Comparison of ENCODE assay signal across 10 cellular contexts in the genomic region with DNA sequence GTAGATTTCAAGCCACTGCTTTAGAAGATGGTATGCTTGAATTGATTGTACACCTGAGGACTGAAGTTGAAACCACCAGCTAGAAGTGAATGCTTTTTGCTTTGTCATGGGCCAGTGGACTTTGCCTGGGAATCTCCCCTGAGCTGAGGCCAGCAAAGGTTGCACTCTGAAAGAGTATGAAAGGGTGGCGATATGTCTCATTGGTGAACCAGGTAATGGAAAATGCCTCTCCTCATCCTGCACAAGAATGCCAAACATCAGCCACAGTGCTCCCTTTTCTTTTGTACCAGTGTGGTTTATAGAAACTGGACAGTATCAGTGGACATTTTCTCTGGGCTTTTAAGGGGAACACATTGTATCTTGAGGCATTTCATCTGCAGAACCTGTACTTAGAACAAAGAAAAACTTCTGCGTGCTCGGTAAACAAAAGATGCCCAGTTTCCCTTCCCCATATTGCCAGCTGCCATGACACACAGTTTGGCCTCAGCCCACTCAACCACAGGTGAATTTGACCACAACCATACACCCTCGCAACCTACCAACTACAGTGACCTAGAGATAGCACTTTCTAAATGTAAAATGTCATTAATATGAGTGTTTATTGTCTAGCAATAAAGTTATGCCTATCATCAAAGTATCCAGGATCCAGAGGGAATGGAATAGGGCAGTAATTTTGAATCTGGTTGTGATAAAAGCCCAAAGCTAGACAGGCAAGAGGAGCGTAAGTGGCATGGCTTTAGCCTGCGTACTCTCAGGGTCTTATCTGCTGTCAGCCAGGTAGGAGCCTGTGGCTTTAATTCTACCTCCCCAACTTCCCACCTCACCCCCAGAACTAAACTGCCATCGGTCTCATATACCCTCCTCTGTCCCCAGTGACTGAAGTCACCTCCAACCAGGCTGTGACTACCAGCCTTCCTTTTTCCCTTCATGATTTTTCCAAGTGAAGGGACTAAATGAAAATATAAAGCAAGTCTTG.
DNase-seq lines count a peak whose midpoint lies in the region; ATAC-seq and TF ChIP-seq lines count a peak whose summit lies in the region.
"Had no signal": no experiment of that assay in that cellular context is flagged by ENCODE, and none has a peak within 500 bp of the region (broad histone marks: within the 10 kb centered on the region; RNA-seq: fewer than 3 reads in every experiment).

No MANE protein-coding gene starts in this region.

- intact Hi-C loops in activated B cell treated with CpG ODN at 0.5 μM for 24 hours (cut with micrococcal nuclease): loop anchor here (1.0 to 5.0 kb wide), 8 partner anchors 30 to 257 kb away; partner anchors contain the start of gene ARSB

- H3K4me1 Mint-ChIP-seq in activated B cell treated with CpG ODN at 0.5 μM for 24 hours: peaks cover 78% of the 10 kb centered on the region
- H3K4me1 Mint-ChIP-seq: activated naive CD4-positive, alpha-beta T cell treated with anti-CD3 and anti-CD28 coated beads, Interleukin-2, amount 50 U/mL, for 24 hours had no signal

- peaks cover 5% of the 10 kb centered on the region for H3K9me3 Mint-ChIP-seq in activated B cell treated with CpG ODN at 0.5 μM for 24 hours
- H3K9me3 Mint-ChIP-seq: activated naive CD4-positive, alpha-beta T cell treated with anti-CD3 and anti-CD28 coated beads, Interleukin-2, amount 50 U/mL, for 24 hours had no signal

- H3K36me3 ChIP-seq in GM06990 (ENCODE audit: control insufficient read depth, insufficient read depth, low read length): no peaks in the 10 kb centered on the region

- peak overlapping the region; percentile 87 for H3K27ac Mint-ChIP-seq in activated B cell treated with CpG ODN at 0.5 μM for 24 hours
- H3K27ac Mint-ChIP-seq: activated naive CD4-positive, alpha-beta T cell treated with anti-CD3 and anti-CD28 coated beads, Interleukin-2, amount 50 U/mL, for 24 hours had no signal

- TF ChIP-seq CTCF in GM06990 (IDR thresholded peaks at IDR 0.05; ENCODE audit: insufficient read depth, low read length, poor library complexity, severe bottlenecking) (no peak), activated B cell treated with CpG ODN at 0.5 μM for 24 hours (IDR thresholded peaks at IDR 0.05) (no peak)

- peak; percentile 83 for DNase-seq in GM06990 (ENCODE audit: extremely low read depth, insufficient read length)
- no peak for DNase-seq in activated B cell treated with CpG ODN at 0.5 μM for 24 hours
- DNase-seq in SW 1271 (lab: John Stamatoyannopoulos, UW): no peak
- DNase-seq in KG1 (lab: John Stamatoyannopoulos, UW): no peak
- DNase-seq in caudate nucleus (lab: John Stamatoyannopoulos, UW): no peak
- DNase-seq in HEK293T (ENCODE audit: extremely low spot score): no peak
- DNase-seq: foreskin fibroblast had no signal

- no peaks in the 10 kb centered on the region for H3K27me3 ChIP-seq in GM06990 (replicated peaks; ENCODE audit: control insufficient read depth, insufficient read depth, low read length)

- H3K4me3 ChIP-seq in GM06990 (replicated peaks; ENCODE audit: low read depth, low read length): no peak overlapping the region; the same call in 1 of the 2 replicates

- CTCF ChIA-PET in activated B cell treated with CpG ODN at 0.5 μM for 24 hours (lab: Charles Lee): interaction anchor here (1.0 to 1.1 kb wide), 2 partner anchors 33 to 405 kb away, joined by 3 to 4 read pairs; no protein-coding TSS in a partner anchor
- CTCF ChIA-PET in HEK293T (lab: Yijun Ruan, JAX): no interaction called here

- POLR2A ChIA-PET in activated B cell treated with CpG ODN at 0.5 μM for 24 hours (lab: Charles Lee): interaction anchor here (0.5 to 3.0 kb wide), 12 partner anchors 29 to 258 kb away, joined by 3 to 40 read pairs (median 6); partner anchors contain the start of genes ARSB and LHFPL2
- POLR2A ChIA-PET in HEK293T (lab: Yijun Ruan, JAX): no interaction called here

- ATAC-seq in GM19455 (IDR thresholded peaks at IDR 0.05; ENCODE audit: unreplicated experiment) (peak; percentile 88), HG03097 (IDR thresholded peaks at IDR 0.05; ENCODE audit: low FRiP score, unreplicated experiment) (peak; percentile 82), activated B cell treated with CpG ODN at 0.5 μM for 24 hours (ENCODE audit: low read depth) (peak; percentile 87)

- H3K36me3 Mint-ChIP-seq in activated B cell treated with CpG ODN at 0.5 μM for 24 hours (ENCODE audit: low read depth): no peaks in the 10 kb centered on the region
- H3K36me3 Mint-ChIP-seq: activated naive CD4-positive, alpha-beta T cell treated with anti-CD3 and anti-CD28 coated beads, Interleukin-2, amount 50 U/mL, for 24 hours had no signal

- H3K27me3 Mint-ChIP-seq in activated B cell treated with CpG ODN at 0.5 μM for 24 hours: no peaks in the 10 kb centered on the region

- H3K27ac ChIP-seq in caudate nucleus (ENCODE audit: low read depth, low read length): no peak overlapping the region

- H3K4me3 Mint-ChIP-seq in activated B cell treated with CpG ODN at 0.5 μM for 24 hours: peak overlapping the region; percentile 62
- H3K4me3 Mint-ChIP-seq: activated naive CD4-positive, alpha-beta T cell treated with anti-CD3 and anti-CD28 coated beads, Interleukin-2, amount 50 U/mL, for 24 hours had no signal

TF ChIP-seq in HEK293T, 16 proteins besides CTCF, POLR2A, EP300 and RAD21:
- TF ChIP-seq L3MBTL2 (conservative IDR thresholded peaks at IDR 0.05) (no peak), SP1 (IDR thresholded peaks at IDR 0.05) (no peak), TARDBP (IDR thresholded peaks at IDR 0.05) (no peak), ARNT (IDR thresholded peaks at IDR 0.05) (no peak), NFRKB (IDR thresholded peaks at IDR 0.05) (no peak), ZNF384 (IDR thresholded peaks at IDR 0.05) (no peak), FOXK2 (IDR thresholded peaks at IDR 0.05) (no peak), FOXA1 (IDR thresholded peaks at IDR 0.05) (no peak), FOXM1 (IDR thresholded peaks at IDR 0.05; ENCODE audit: borderline replicate concordance) (no peak), SUZ12 (IDR thresholded peaks at IDR 0.05) (no peak), PKNOX1 (IDR thresholded peaks at IDR 0.05) (no peak), CTBP1 (IDR thresholded peaks at IDR 0.05; ENCODE audit: borderline replicate concordance) (no peak), BHLHE40 (IDR thresholded peaks at IDR 0.05; ENCODE audit: borderline replicate concordance) (no peak)
TF ChIP-seq in HEK293T: peak in this region for 0.
